In genomic region chr16:35195173-35195863, GRCh38 we compare ENCODE assay signal across 15 cellular contexts.
"Had no signal": no experiment of that assay in that cellular context is flagged by ENCODE, and none has a peak within 500 bp of the region (broad histone marks: within the 10 kb centered on the region; RNA-seq: fewer than 3 reads in every experiment).

No MANE protein-coding gene starts in this region.

- H3K4me1 ChIP-seq: breast epithelium, esophagus squamous epithelium, psoas muscle, spleen, tibial nerve had no signal

- H3K9me3 ChIP-seq: esophagus squamous epithelium, psoas muscle had no signal

- DNase-seq: activated CD4-positive, alpha-beta T cell treated with anti-CD3 and anti-CD28 coated beads, Interleukin-2, amount 50 U/mL, for 48 hours; activated CD4-positive, CD25-positive, alpha-beta regulatory T cell treated with anti-CD3 and anti-CD28 coated beads, Interleukin-2, amount 50 U/mL, for 72 hours; activated T-cell treated with anti-CD3 and anti-CD28 coated beads, Interleukin-2, amount 50 U/mL, for 72 hours; aorta; esophagus squamous epithelium; foreskin fibroblast; mesenchymal stem cell; psoas muscle; stimulated activated CD4-positive, alpha-beta T cell treated with anti-CD3 and anti-CD28 coated beads, Interleukin-1b, Interleukin-23, amount 100 ng/mL, for 48 hours had no signal

- H3K27ac ChIP-seq: breast epithelium, esophagus squamous epithelium, psoas muscle, spleen, tibial nerve had no signal

- H3K4me3 ChIP-seq: breast epithelium, esophagus squamous epithelium, psoas muscle, spleen, tibial nerve had no signal

- H3K27me3 ChIP-seq: breast epithelium, esophagus squamous epithelium, spleen, tibial nerve had no signal

- H3K36me3 ChIP-seq: breast epithelium, esophagus squamous epithelium, spleen, tibial nerve had no signal

- ATAC-seq: activated T-cell treated with anti-CD3 and anti-CD28 coated beads, Interleukin-2, amount 50 U/mL, for 72 hours; left lobe of liver; psoas muscle; sciatic nerve; stimulated activated memory B cell treated with anti-CD40 and anti-IgM and Interleukin-4, amounts not matched to agents 10 μg/mL and 1 μg/mL and 100 μg/mL, for 72 hours had no signal
